ENCODE assay signal across 8 cellular contexts in the genomic region with DNA sequence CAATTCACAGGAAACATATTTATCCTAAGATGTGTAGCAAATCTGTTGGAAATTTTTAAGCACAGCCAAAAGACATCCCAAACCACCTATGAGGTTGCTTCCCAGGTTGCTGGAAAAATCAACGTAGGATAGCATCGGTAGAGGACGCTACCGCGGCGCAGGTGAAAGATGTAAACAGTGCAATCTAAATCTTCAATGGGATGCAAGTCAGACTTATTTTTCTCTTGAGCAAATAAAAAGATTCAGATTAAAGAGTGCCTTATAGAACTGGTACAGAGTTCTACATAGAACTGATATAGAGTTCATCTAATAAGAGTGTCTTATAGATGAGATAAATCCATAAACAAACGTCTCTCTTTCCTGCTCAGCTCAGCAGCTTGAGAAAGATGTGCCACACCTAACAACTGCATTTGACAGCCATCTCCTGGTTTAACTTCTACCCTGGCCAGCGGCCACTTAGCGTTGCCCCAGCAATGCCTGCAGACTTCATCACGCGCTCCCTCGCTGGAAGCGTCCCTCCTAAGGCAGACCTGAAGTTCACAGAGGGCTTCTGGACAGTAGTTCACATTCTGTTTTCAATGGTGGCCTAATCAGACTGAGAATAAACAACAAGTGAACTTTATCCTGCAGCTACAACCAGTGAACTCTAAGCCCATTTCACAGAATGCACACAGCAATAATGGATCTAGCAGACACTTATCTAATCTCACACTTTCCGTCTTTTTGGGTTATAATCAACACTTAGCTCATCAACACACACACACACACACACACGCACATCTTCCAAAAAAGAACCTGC.
DNase-seq lines count a peak whose midpoint lies in the region; ATAC-seq, FAIRE-seq and TF ChIP-seq lines count a peak whose summit lies in the region.

No MANE protein-coding gene starts in this region.

- peak overlapping the region; percentile 56 for H3K4me3 Mint-ChIP-seq in activated CD8-positive, alpha-beta T cell treated with anti-CD3 and anti-CD28 coated beads for 36 hours

- TF ChIP-seq CTCF in GM13976 (IDR thresholded peaks at IDR 0.05; ENCODE audit: borderline replicate concordance, control extremely low read depth, extremely low read depth, insufficient read depth, missing control alignments): peak; percentile 12
- no peak for TF ChIP-seq CTCF in activated CD8-positive, alpha-beta T cell treated with anti-CD3 and anti-CD28 coated beads for 36 hours (IDR thresholded peaks at IDR 0.05)
- no peak for TF ChIP-seq CTCF in foreskin keratinocyte (conservative IDR thresholded peaks at IDR 0.05)

- in situ Hi-C loops in GM13976 (cut with MboI; ENCODE audit: low sequenced_read_pairs, unreplicated experiment): loop anchor here (25.0 kb wide), 1 partner anchor 352 kb away; a partner anchor contains a TSS

- peak overlapping the region; percentile 93 for H3K27ac Mint-ChIP-seq in activated CD8-positive, alpha-beta T cell treated with anti-CD3 and anti-CD28 coated beads for 36 hours

- no peaks in the 10 kb centered on the region for H3K36me3 ChIP-seq in small intestine (ENCODE audit: control insufficient read depth in 2 of 2, insufficient read depth in 2 of 2, low read length in 2 of 2)

- no peak for ATAC-seq in activated CD8-positive, alpha-beta T cell treated with anti-CD3 and anti-CD28 coated beads for 36 hours
- peak; percentile 42 to 51 for ATAC-seq in right cardiac atrium
- ATAC-seq in foreskin keratinocyte: no peak
- no peak for ATAC-seq in GM21447 (IDR thresholded peaks at IDR 0.05; ENCODE audit: unreplicated experiment)

- intact Hi-C loops in activated CD8-positive, alpha-beta T cell treated with anti-CD3 and anti-CD28 coated beads for 36 hours (cut with micrococcal nuclease): loop anchor here (1.0 to 5.0 kb wide), 6 partner anchors 9 to 352 kb away; a partner anchor contains a TSS
- intact Hi-C loops in right cardiac atrium (cut with DNase I): loop anchor here in 1 of 4 donors (5.0 kb wide), 1 partner anchor 37 kb away; no protein-coding TSS in a partner anchor

- H3K36me3 Mint-ChIP-seq in activated CD8-positive, alpha-beta T cell treated with anti-CD3 and anti-CD28 coated beads for 36 hours (ENCODE audit: low read depth): peaks cover 5% of the 10 kb centered on the region

- H3K9me3 Mint-ChIP-seq in activated CD8-positive, alpha-beta T cell treated with anti-CD3 and anti-CD28 coated beads for 36 hours: no peaks in the 10 kb centered on the region

- CTCF ChIA-PET in activated CD8-positive, alpha-beta T cell treated with anti-CD3 and anti-CD28 coated beads for 36 hours (lab: Charles Lee): interaction anchor here (1.3 to 2.1 kb wide), 2 partner anchors 15 to 16 kb away, joined by 3 to 5 read pairs; no protein-coding TSS in a partner anchor

- H3K4me1 ChIP-seq in right cardiac atrium (ENCODE audit: control insufficient read depth, insufficient read depth, low read length) (peaks cover 18% of the 10 kb centered on the region), small intestine (ENCODE audit: control insufficient read depth in 2 of 2, insufficient read depth in 1 of 2, low read depth in 1 of 2, low read length in 1 of 2) (peaks cover 15 to 19% of the 10 kb centered on the region in 2 donors), foreskin keratinocyte (no peaks in the 10 kb centered on the region)

- no peaks in the 10 kb centered on the region for H3K27me3 Mint-ChIP-seq in activated CD8-positive, alpha-beta T cell treated with anti-CD3 and anti-CD28 coated beads for 36 hours

- no peaks in the 10 kb centered on the region for H3K27me3 ChIP-seq in right cardiac atrium (ENCODE audit: control insufficient read depth, insufficient read depth)
- H3K27me3 ChIP-seq in small intestine (ENCODE audit: control insufficient read depth in 2 of 2, insufficient read depth in 2 of 2, low read length in 2 of 2): no peaks in the 10 kb centered on the region
- no peaks in the 10 kb centered on the region for H3K27me3 ChIP-seq in foreskin keratinocyte

- H3K9me3 ChIP-seq in right cardiac atrium (ENCODE audit: control insufficient read depth, low read length) (no peaks in the 10 kb centered on the region), small intestine (ENCODE audit: control insufficient read depth, low read depth) (no peaks in the 10 kb centered on the region)

- H3K4me3 ChIP-seq in right cardiac atrium (ENCODE audit: low read length) (no peak overlapping the region), small intestine (ENCODE audit: low read depth in 1 of 2, low read length in 2 of 2) (no peak overlapping the region)

- no peak for FAIRE-seq in small intestine (lab: Jason Lieb, UNC)

- WGBS in right cardiac atrium: 57% methylated on average over 15 of the region's 15 CpGs
- 15 to 44% (median 23%) methylated on average over 15 of the region's 15 CpGs for WGBS in small intestine, 3 donors

- peak overlapping the region; percentile 47 for H3K27ac ChIP-seq in right cardiac atrium (ENCODE audit: low read length)
- peak overlapping the region; percentile 90 to 95 for H3K27ac ChIP-seq in small intestine (ENCODE audit: low read depth in 1 of 2, low read length in 1 of 2)
- H3K27ac ChIP-seq in foreskin keratinocyte: no peak overlapping the region

- POLR2A ChIA-PET in activated CD8-positive, alpha-beta T cell treated with anti-CD3 and anti-CD28 coated beads for 36 hours (lab: Charles Lee): interaction anchor here (0.6 to 4.4 kb wide), 15 partner anchors 8 to 463 kb away, joined by 3 to 26 read pairs (median 3); a partner anchor contains a TSS

- peaks cover 71% of the 10 kb centered on the region for H3K4me1 Mint-ChIP-seq in activated CD8-positive, alpha-beta T cell treated with anti-CD3 and anti-CD28 coated beads for 36 hours (ENCODE audit: low read depth)

- DNase-seq in GM13976 (ENCODE audit: low spot score): no peak
- no peak for DNase-seq in activated CD8-positive, alpha-beta T cell treated with anti-CD3 and anti-CD28 coated beads for 36 hours
- peak; percentile 65 to 86 (median 79) for DNase-seq in right cardiac atrium
- peak; percentile 86 for DNase-seq in small intestine
- no peak for DNase-seq in foreskin keratinocyte
- no peak for DNase-seq in nucleus accumbens (lab: John Stamatoyannopoulos, UW)
- no peak for DNase-seq in COR-L47 (lab: John Stamatoyannopoulos, UW)

Comparison
In these comparisons a context has a peak if more than half of its experiments do, and no peak if none do; other contexts are left out.
1. DNase-seq: peak in right cardiac atrium (3 of 3) and small intestine (single experiment); none in GM13976 (single experiment), activated CD8-positive, alpha-beta T cell treated with anti-CD3 and anti-CD28 coated beads for 36 hours (single experiment), foreskin keratinocyte (0 of 2), nucleus accumbens (0 of 56) and COR-L47 (single experiment).
2. ATAC-seq: peak in right cardiac atrium (2 of 2); none in activated CD8-positive, alpha-beta T cell treated with anti-CD3 and anti-CD28 coated beads for 36 hours (single experiment), foreskin keratinocyte (single experiment) and GM21447 (single experiment).